In genomic region chr7:55534262-55534915, GRCh38 we compare ENCODE assay signal across 8 cellular contexts. TPM values are rescaled to one million over a fixed set of nuclear protein-coding genes. Genes with fewer than 3 reads are reported as not detected.
DNase-seq lines count a peak whose midpoint lies in the region; ATAC-seq and TF ChIP-seq lines count a peak whose summit lies in the region.

No MANE protein-coding gene starts in this region.

- WGBS in IMR-90 (ENCODE audit: extremely low coverage in 2 of 2, insufficient read length in 1 of 2), 2 experiments = 0% methylated on average over 1 of the region's 8 CpGs; no CpG with 5 or more reads in 1 of the 2 experiments
- WGBS in trophoblast cell (ENCODE audit: extremely low coverage, insufficient coverage, insufficient read length) = no CpG with 5 or more reads among the region's 8 CpGs

- H3K27me3 ChIP-seq in IMR-90 (ENCODE audit: control insufficient read depth, insufficient read depth, low read length) (no peaks in the 10 kb centered on the region), trophoblast cell (ENCODE audit: insufficient read depth, low read length) (no peaks in the 10 kb centered on the region), A673 (replicated peaks; ENCODE audit: insufficient read depth, low read depth, low read length, poor library complexity) (no peaks in the 10 kb centered on the region)

- H3K4ac ChIP-seq in IMR-90 (ENCODE audit: low read depth, low read length) (peak overlapping the region; percentile 9; the same call in 1 of the 2 replicates), trophoblast cell (ENCODE audit: low read depth, low read length) (no peak overlapping the region)

- no peak for TF ChIP-seq POLR2A in IMR-90 (IDR thresholded peaks at IDR 0.05; ENCODE audit: low read depth, low read length)

- H3K23ac ChIP-seq in IMR-90 (ENCODE audit: low read depth, low read length) (no peak overlapping the region), trophoblast cell (ENCODE audit: low read length) (no peak overlapping the region)

- peak overlapping the region; percentile 18 for H2AK9ac ChIP-seq in IMR-90 (replicated peaks; ENCODE audit: low read depth, low read length, poor library complexity)

- H3K9me1 ChIP-seq in IMR-90 (ENCODE audit: insufficient read depth, low read length) = peaks cover 48% of the 10 kb centered on the region

- CTCF ChIA-PET in IMR-90 (lab: Yijun Ruan, JAX) = interaction anchor here (1.4 kb wide), 1 partner anchor 11 kb away, joined by 4 read pairs; no protein-coding TSS in a partner anchor
- CTCF ChIA-PET in A673 (lab: Charles Lee) = no interaction called here

- H4K12ac ChIP-seq in trophoblast cell (ENCODE audit: low read depth, low read length) = no peak overlapping the region

- no peak; the same call in 1 of the 2 replicates for TF ChIP-seq RAD21 in IMR-90 (IDR thresholded peaks at IDR 0.05; ENCODE audit: low read length)

- DNase-seq in EH (ENCODE audit: low read depth) = peak; percentile 81
- DNase-seq in IMR-90 = peak; percentile 81
- peak; percentile 68 for DNase-seq in activated CD4-positive, CD25-positive, alpha-beta regulatory T cell treated with anti-CD3 and anti-CD28 coated beads, Interleukin-2, amount 50 U/mL, for 72 hours
- peak; percentile 26 for DNase-seq in dermis blood vessel endothelial cell
- peak; percentile 88 to 89 for DNase-seq in trophoblast cell
- DNase-seq in A673 (ENCODE audit: low spot score) = no peak
- DNase-seq in COR-L47 (lab: John Stamatoyannopoulos, UW) = no peak

- in situ Hi-C loops in IMR-90 (cut with MboI; ENCODE audit: low sequenced_read_pairs) = no loop called here

- H2BK120ac ChIP-seq in IMR-90 (ENCODE audit: low read depth, low read length) (0 out of 2 replicates have a peak overlapping the region, but pooled peaks have one; percentile 7), trophoblast cell (ENCODE audit: insufficient read depth, low read length, poor library complexity) (no peak overlapping the region)

- H3K9me3 ChIP-seq in IMR-90 (ENCODE audit: control insufficient read depth, insufficient read depth, low read length) = no peaks in the 10 kb centered on the region
- H3K9me3 ChIP-seq in trophoblast cell (ENCODE audit: insufficient read depth, low read depth, low read length) = no peaks in the 10 kb centered on the region
- no peaks in the 10 kb centered on the region for H3K9me3 ChIP-seq in A673 (ENCODE audit: low read depth, low read length, poor library complexity, severe bottlenecking)

- H2AK5ac ChIP-seq in IMR-90 (ENCODE audit: low read depth, low read length) (peak overlapping the region; percentile 72; the same call in 1 of the 2 replicates), trophoblast cell (ENCODE audit: low read length) (no peak overlapping the region)

- H3K79me1 ChIP-seq in IMR-90 (ENCODE audit: low read depth in 1 of 2, low read length in 2 of 2) (peaks cover 54 to 94% of the 10 kb centered on the region in 2 experiments), trophoblast cell (ENCODE audit: low read length) (no peaks in the 10 kb centered on the region)

- no peak overlapping the region for H4K91ac ChIP-seq in IMR-90 (ENCODE audit: insufficient read depth, low read depth, low read length)
- H4K91ac ChIP-seq in trophoblast cell (ENCODE audit: low read depth, low read length) = no peak overlapping the region

- POLR2A ChIA-PET in IMR-90 (lab: Charles Lee; ENCODE audit: unreplicated experiment) = no interaction called here
- POLR2A ChIA-PET in A673 (lab: Charles Lee; ENCODE audit: low non-redundant PET) = no interaction called here

- H3K4me2 ChIP-seq in IMR-90 (ENCODE audit: low read depth, low read length) = peak overlapping the region; percentile 6
- no peak overlapping the region for H3K4me2 ChIP-seq in trophoblast cell (ENCODE audit: low read length)

- H4K8ac ChIP-seq in IMR-90 (ENCODE audit: low read depth in 2 of 2, low read length in 2 of 2) (no peak overlapping the region), trophoblast cell (ENCODE audit: low read depth, low read length) (no peak overlapping the region)

- H3K18ac ChIP-seq in IMR-90 (ENCODE audit: low read depth, low read length) (no peak overlapping the region), trophoblast cell (ENCODE audit: low read length) (no peak overlapping the region)

- no peaks in the 10 kb centered on the region for H3K36me3 ChIP-seq in IMR-90 (ENCODE audit: control insufficient read depth, insufficient read depth, low read length)
- H3K36me3 ChIP-seq in trophoblast cell (ENCODE audit: control insufficient read depth in 1 of 2, insufficient read depth in 2 of 2, low read length in 2 of 2) = no peaks in the 10 kb centered on the region
- H3K36me3 ChIP-seq in A673 (ENCODE audit: insufficient read depth, low read length, poor library complexity, severe bottlenecking) = no peaks in the 10 kb centered on the region

- H3K79me2 ChIP-seq in trophoblast cell (ENCODE audit: control insufficient read depth, insufficient read depth, low read length, poor library complexity) = no peaks in the 10 kb centered on the region

- BruUV-seq in IMR-90 (replicated peaks; lab: Mats Ljungman, UMichigan) = no TSS peak
- no TSS peak for BruUV-seq in A673 (replicated peaks; lab: Mats Ljungman, UMichigan)

- dilution Hi-C loops in IMR-90 (cut with HindIII; ENCODE audit: low sequenced_read_pairs, unreplicated experiment) = no loop called here

- peak; percentile 66 for ATAC-seq in GM21528 (IDR thresholded peaks at IDR 0.05; ENCODE audit: low FRiP score, unreplicated experiment)
- ATAC-seq in IMR-90 (ENCODE audit: low read depth) = peak; percentile 62

- H2BK12ac ChIP-seq in trophoblast cell (ENCODE audit: low read length) = no peak overlapping the region

- H3K56ac ChIP-seq in IMR-90 (ENCODE audit: extremely low read depth, insufficient read depth, low read length) = no peak overlapping the region

- TF ChIP-seq CTCF in IMR-90 (conservative IDR thresholded peaks at IDR 0.05; ENCODE audit: low read depth, low read length) (no peak), A673 (conservative IDR thresholded peaks at IDR 0.05; ENCODE audit: low read depth, low read length) (no peak)

- no peak overlapping the region for H2BK15ac ChIP-seq in IMR-90 (ENCODE audit: low read depth, low read length)

- H2BK20ac ChIP-seq in IMR-90 (ENCODE audit: low read depth, low read length) = peak overlapping the region; percentile 55; the same call in 1 of the 2 replicates

- H3K27ac ChIP-seq in IMR-90 (ENCODE audit: insufficient read depth, low read length) (no peak overlapping the region), trophoblast cell (ENCODE audit: low read depth, low read length) (no peak overlapping the region), A673 (ENCODE audit: low read depth, low read length, poor library complexity, severe bottlenecking) (no peak overlapping the region)

- H3K4me3 ChIP-seq in IMR-90 (ENCODE audit: insufficient read depth, low read depth, low read length) (no peak overlapping the region), trophoblast cell (ENCODE audit: low read depth, low read length) (no peak overlapping the region), A673 (ENCODE audit: low read depth, low read length, poor library complexity, severe bottlenecking) (no peak overlapping the region)

- intact Hi-C loops in IMR-90 (cut with micrococcal nuclease) (no loop called here), A673 (cut with micrococcal nuclease; ENCODE audit: unreplicated experiment) (no loop called here)

- H4K20me1 ChIP-seq in IMR-90 (ENCODE audit: insufficient read depth, low read length) = peaks cover 83% of the 10 kb centered on the region

- H4K5ac ChIP-seq in IMR-90 (ENCODE audit: low read depth, low read length) = no peak overlapping the region

- peak overlapping the region; percentile 11 for H2BK5ac ChIP-seq in IMR-90 (ENCODE audit: low read depth, low read length, poor library complexity, severe bottlenecking)
- no peak overlapping the region for H2BK5ac ChIP-seq in trophoblast cell (ENCODE audit: low read depth, low read length, poor library complexity)

- no peak overlapping the region for H3K9ac ChIP-seq in IMR-90 (ENCODE audit: low read depth, low read length)
- no peak overlapping the region for H3K9ac ChIP-seq in trophoblast cell (ENCODE audit: low read length)

- H3K4me1 ChIP-seq in IMR-90 (ENCODE audit: control insufficient read depth, insufficient read depth, low read length) = peaks cover 33% of the 10 kb centered on the region
- H3K4me1 ChIP-seq in trophoblast cell (ENCODE audit: control insufficient read depth in 1 of 2, insufficient read depth in 2 of 2, low read length in 2 of 2) = peaks cover 3 to 6% of the 10 kb centered on the region in 2 experiments
- H3K4me1 ChIP-seq in A673 (ENCODE audit: insufficient read depth, low read length, poor library complexity, severe bottlenecking) = peaks cover 37% of the 10 kb centered on the region

- H2AFZ ChIP-seq in IMR-90 (replicated peaks; ENCODE audit: low read length, poor library complexity) (no peak overlapping the region), trophoblast cell (ENCODE audit: insufficient read depth, low read length, poor library complexity) (no peak overlapping the region)

- H3K14ac ChIP-seq in IMR-90 (replicated peaks; ENCODE audit: low read depth, low read length) (0 out of 2 replicates have a peak overlapping the region, but pooled peaks have one; percentile 5), trophoblast cell (ENCODE audit: low read length) (no peak overlapping the region)

TF ChIP-seq in IMR-90, 13 proteins besides CTCF, POLR2A, EP300 and RAD21 (continues in another document):
- TF ChIP-seq MAZ (IDR thresholded peaks at IDR 0.05; ENCODE audit: borderline replicate concordance, low read depth, low read length) (peak; percentile 20; the same call in 1 of the 2 replicates), CEBPB (IDR thresholded peaks at IDR 0.05; ENCODE audit: low read depth, low read length) (peak; percentile 30; the same call in 1 of the 2 replicates), BHLHE40 (IDR thresholded peaks at IDR 0.05; ENCODE audit: low read depth, low read length) (0 out of 2 replicates have a peak, but pooled peaks have one; percentile 13), MXI1 (IDR thresholded peaks at IDR 0.05; ENCODE audit: borderline replicate concordance, low read depth, low read length) (no peak), FOS (IDR thresholded peaks at IDR 0.05; ENCODE audit: low read depth, low read length) (peak; percentile 56; the same call in 1 of the 2 replicates), SMC3 (IDR thresholded peaks at IDR 0.05; ENCODE audit: low read depth, low read length) (no peak)

RNA-seq across cellular contexts. Expression of gene VOPP1, which starts 37.9 kb away (rescaled TPM):
- total RNA-seq in IMR-90 (2012; rRNA removed) (94.5 and 94.7 TPM in 2 replicates), dermis blood vessel endothelial cell (140 and 171 TPM in 2 replicates), A673 (2021) (44.8 and 49.6 TPM in 2 replicates)
- polyA plus RNA-seq in IMR-90 (2012; rRNA removed) = 54.5 and 60.2 TPM in 2 replicates
- polyA plus RNA-seq in IMR-90 (2012; cell fraction: cytosol; rRNA removed) = 39.0 and 52.2 TPM in 2 replicates
- polyA plus RNA-seq in IMR-90 (2012; cell fraction: nucleus; rRNA removed; ENCODE audit: low replicate concordance) = 26.0 and 27.4 TPM in 2 replicates
- polyA plus RNA-seq in trophoblast cell (2013) = 17.6 and 18.5 TPM in 2 replicates

Comparison
In these comparisons a context has a peak if more than half of its experiments do, and no peak if none do; other contexts are left out.
1. DNase-seq: peak in EH (single experiment), IMR-90 (single experiment), activated CD4-positive, CD25-positive, alpha-beta regulatory T cell treated with anti-CD3 and anti-CD28 coated beads, Interleukin-2, amount 50 U/mL, for 72 hours (single experiment), dermis blood vessel endothelial cell (single experiment) and trophoblast cell (2 of 2); none in A673 (single experiment) and COR-L47 (single experiment).